Comparison of ENCODE assay signal across 8 cellular contexts in genomic region chr1:234604726-234605492, GRCh38. TPM values are rescaled to one million over a fixed set of nuclear protein-coding genes. Genes with fewer than 3 reads are reported as not detected.
DNase-seq lines count a peak whose midpoint lies in the region; ATAC-seq and TF ChIP-seq lines count a peak whose summit lies in the region.

No MANE protein-coding gene starts in this region.

- H3K9me3 Mint-ChIP-seq in activated B cell treated with CpG ODN at 0.5 μM for 24 hours = no peaks in the 10 kb centered on the region

- peak overlapping the region; percentile 90 for H3K4me3 Mint-ChIP-seq in activated B cell treated with CpG ODN at 0.5 μM for 24 hours

- POLR2A ChIA-PET in activated B cell treated with CpG ODN at 0.5 μM for 24 hours (lab: Charles Lee) = interaction anchor here (0.7 to 9.2 kb wide), 14 partner anchors 8 to 556 kb away, joined by 3 to 142 read pairs (median 4); partner anchors contain the start of genes RBM34 and TARBP1

- peaks cover 52% of the 10 kb centered on the region for H3K36me3 Mint-ChIP-seq in activated B cell treated with CpG ODN at 0.5 μM for 24 hours (ENCODE audit: low read depth)

- peak overlapping the region; percentile 97 for H3K27ac Mint-ChIP-seq in activated B cell treated with CpG ODN at 0.5 μM for 24 hours

- ATAC-seq in activated B cell treated with CpG ODN at 0.5 μM for 24 hours (ENCODE audit: low read depth) = no peak
- no peak for ATAC-seq in GM21528 (IDR thresholded peaks at IDR 0.05; ENCODE audit: low FRiP score, unreplicated experiment)

- intact Hi-C loops in activated B cell treated with CpG ODN at 0.5 μM for 24 hours (cut with micrococcal nuclease) = loop anchor here (5.0 to 10.0 kb wide), 5 partner anchors 128 to 1540 kb away; partner anchors contain the start of genes ARID4B, B3GALNT2, COA6 and GGPS1

- peaks cover 78% of the 10 kb centered on the region for H3K4me1 Mint-ChIP-seq in activated B cell treated with CpG ODN at 0.5 μM for 24 hours

- CTCF ChIA-PET in activated B cell treated with CpG ODN at 0.5 μM for 24 hours (lab: Charles Lee) = interaction anchor here (0.7 to 2.9 kb wide), 5 partner anchors 105 to 487 kb away, joined by 3 to 10 read pairs (median 3); no protein-coding TSS in a partner anchor

- H3K4me3 ChIP-seq in AG09309 (ENCODE audit: control insufficient read depth, low read depth, low read length) = peak overlapping the region; percentile 83
- peak overlapping the region; percentile 94 for H3K4me3 ChIP-seq in retinal pigment epithelial cell (ENCODE audit: low read length)

- no peaks in the 10 kb centered on the region for H3K27me3 Mint-ChIP-seq in activated B cell treated with CpG ODN at 0.5 μM for 24 hours

- TF ChIP-seq CTCF in AG09309 (IDR thresholded peaks at IDR 0.05; ENCODE audit: control insufficient read depth, insufficient read depth, low read depth, low read length, missing control alignments) = no peak
- no peak for TF ChIP-seq CTCF in activated B cell treated with CpG ODN at 0.5 μM for 24 hours (IDR thresholded peaks at IDR 0.05)
- TF ChIP-seq CTCF in retinal pigment epithelial cell (conservative IDR thresholded peaks at IDR 0.05; ENCODE audit: low read depth, low read length) = no peak

- no peak for DNase-seq in AG09309 (ENCODE audit: low read depth)
- DNase-seq in HCEC 1CT = peak; percentile 65
- no peak for DNase-seq in activated B cell treated with CpG ODN at 0.5 μM for 24 hours
- peak; percentile 59 for DNase-seq in glomerular visceral epithelial cell (ENCODE audit: extremely low spot score)
- DNase-seq in retinal pigment epithelial cell (ENCODE audit: low read depth) = no peak
- DNase-seq in DMS153 treated with DMSO at 0.1 percent for 48 hours (lab: John Stamatoyannopoulos, UW; ENCODE audit: unreplicated experiment) = no peak
- DNase-seq in epidermal melanocyte (ENCODE audit: insufficient read length, low spot score) = no peak

RNA-seq across cellular contexts. Expression of gene IRF2BP2, which starts 5.1 kb away (rescaled TPM):
- 117 and 121 TPM in 2 replicates for total RNA-seq in activated B cell treated with CpG ODN at 0.5 μM for 24 hours

Comparison
In these comparisons a context has a peak if more than half of its experiments do, and no peak if none do; other contexts are left out.
1. DNase-seq: peak in HCEC 1CT (single experiment) and glomerular visceral epithelial cell (single experiment); none in AG09309 (single experiment), activated B cell treated with CpG ODN at 0.5 μM for 24 hours (single experiment), retinal pigment epithelial cell (single experiment), DMS153 treated with DMSO at 0.1 percent for 48 hours (single experiment) and epidermal melanocyte (single experiment).